ENCODE assay signal across 24 cellular contexts in the genomic region with DNA sequence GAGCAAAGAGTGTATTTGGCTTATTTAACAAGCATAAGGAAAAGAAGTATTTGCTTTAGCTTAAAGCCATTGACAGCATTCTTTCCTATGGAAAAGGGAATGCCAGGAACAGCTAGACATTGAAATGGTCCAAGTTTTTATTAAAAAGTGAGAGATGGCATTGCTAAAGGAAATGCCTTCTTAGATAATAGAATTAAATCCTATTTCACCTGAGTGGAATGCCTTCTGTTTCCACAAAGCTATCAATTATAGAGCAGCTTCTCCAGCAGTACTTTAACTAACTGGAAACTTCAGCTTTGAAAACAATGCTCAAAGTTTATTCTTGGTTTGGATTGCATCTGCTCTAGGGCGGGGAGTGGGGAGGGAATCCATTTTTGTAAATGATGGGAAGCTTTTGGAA.
"Had no signal": no experiment of that assay in that cellular context is flagged by ENCODE, and none has a peak within 500 bp of the region (broad histone marks: within the 10 kb centered on the region; RNA-seq: fewer than 3 reads in every experiment).

No MANE protein-coding gene starts in this region.

- H3K27ac ChIP-seq: body of pancreas had no signal

- H3K27ac Mint-ChIP-seq: activated CD4-positive, alpha-beta memory T cell treated with anti-CD3 and anti-CD28 coated beads for 36 hours; activated CD4-positive, alpha-beta T cell treated with anti-CD3 and anti-CD28 coated beads for 36 hours; activated CD4-positive, alpha-beta T cell treated with anti-CD3 and anti-CD28 coated beads, Interleukin-2, amount 10 ng/mL, durations not matched to agents 24 days and 14 days; activated CD8-positive, alpha-beta memory T cell treated with anti-CD3 and anti-CD28 coated beads, Interleukin-2, amount 10 ng/mL, durations not matched to agents 7 days and 5 days; activated CD8-positive, alpha-beta T cell treated with anti-CD3 and anti-CD28 coated beads, Interleukin-2, amount 10 ng/mL, durations not matched to agents 7 days and 5 days; activated naive CD4-positive, alpha-beta T cell treated with anti-CD3 and anti-CD28 coated beads, Interleukin-2, amount 10 ng/mL, durations not matched to agents 7 days and 5 days; activated naive CD8-positive, alpha-beta T cell treated with anti-CD3 and anti-CD28 coated beads, Interleukin-2, amount 10 ng/mL, durations not matched to agents 7 days and 5 days; activated T-cell treated with anti-CD3 and anti-CD28 coated beads, Interleukin-2, amount 50 U/mL, for 72 hours; endodermal cell had no signal

- H3K27me3 ChIP-seq: body of pancreas had no signal

- DNase-seq: activated CD4-positive, alpha-beta memory T cell treated with anti-CD3 and anti-CD28 coated beads for 36 hours; activated CD4-positive, alpha-beta T cell treated with anti-CD3 and anti-CD28 coated beads for 36 hours; activated CD4-positive, alpha-beta T cell treated with anti-CD3 and anti-CD28 coated beads, Interleukin-2, amount 10 ng/mL, durations not matched to agents 24 days and 14 days; activated CD4-positive, CD25-positive, alpha-beta regulatory T cell; activated CD4-positive, CD25-positive, alpha-beta regulatory T cell treated with anti-CD3 and anti-CD28 coated beads, Interleukin-2, amount 50 U/mL, for 72 hours; activated CD8-positive, alpha-beta memory T cell treated with anti-CD3 and anti-CD28 coated beads, Interleukin-2, amount 10 ng/mL, durations not matched to agents 7 days and 5 days; activated CD8-positive, alpha-beta memory T cell treated with anti-CD3 and anti-CD28 coated beads, Interleukin-2, amount 50 U/mL, for 4 hours; activated CD8-positive, alpha-beta T cell treated with anti-CD3 and anti-CD28 coated beads, Interleukin-2, amount 10 ng/mL, durations not matched to agents 7 days and 5 days; activated gamma-delta T cell; activated naive CD4-positive, alpha-beta T cell; activated naive CD4-positive, alpha-beta T cell treated with anti-CD3 and anti-CD28 coated beads, Interleukin-2, amount 10 ng/mL, durations not matched to agents 7 days and 5 days; activated naive CD8-positive, alpha-beta T cell treated with anti-CD3 and anti-CD28 coated beads, Interleukin-2, amount 10 ng/mL, durations not matched to agents 7 days and 5 days; activated T-cell treated with anti-CD3 and anti-CD28 coated beads, Interleukin-2, amount 50 U/mL, for 1 hour; activated T-cell treated with anti-CD3 and anti-CD28 coated beads, Interleukin-2, amount 50 U/mL, for 72 hours; aorta; body of pancreas; caudate nucleus; effector memory CD4-positive, alpha-beta T cell; endodermal cell; foreskin fibroblast; head of caudate nucleus; T-helper 2 cell had no signal

- ATAC-seq: activated CD4-positive, alpha-beta T cell treated with anti-CD3 and anti-CD28 coated beads for 36 hours; activated CD8-positive, alpha-beta memory T cell treated with anti-CD3 and anti-CD28 coated beads, Interleukin-2, amount 10 ng/mL, durations not matched to agents 7 days and 5 days; activated CD8-positive, alpha-beta T cell treated with anti-CD3 and anti-CD28 coated beads, Interleukin-2, amount 10 ng/mL, durations not matched to agents 7 days and 5 days; activated naive CD4-positive, alpha-beta T cell treated with anti-CD3 and anti-CD28 coated beads, Interleukin-2, amount 50 U/mL, for 72 hours; activated T-cell treated with anti-CD3 and anti-CD28 coated beads, Interleukin-2, amount 50 U/mL, for 72 hours; body of pancreas; esophagus mucosa had no signal

- H3K9me3 ChIP-seq: body of pancreas had no signal

- H3K9me3 Mint-ChIP-seq: activated CD4-positive, alpha-beta memory T cell treated with anti-CD3 and anti-CD28 coated beads for 36 hours; activated CD4-positive, alpha-beta T cell treated with anti-CD3 and anti-CD28 coated beads, Interleukin-2, amount 10 ng/mL, durations not matched to agents 24 days and 14 days; activated naive CD4-positive, alpha-beta T cell treated with anti-CD3 and anti-CD28 coated beads, Interleukin-2, amount 10 ng/mL, durations not matched to agents 7 days and 5 days; activated naive CD4-positive, alpha-beta T cell treated with anti-CD3 and anti-CD28 coated beads, Interleukin-2, amount 50 U/mL, for 72 hours; activated naive CD8-positive, alpha-beta T cell treated with anti-CD3 and anti-CD28 coated beads, Interleukin-2, amount 10 ng/mL, durations not matched to agents 7 days and 5 days; activated T-cell treated with anti-CD3 and anti-CD28 coated beads, Interleukin-2, amount 50 U/mL, for 72 hours; endodermal cell had no signal

- H3K36me3 Mint-ChIP-seq: activated CD4-positive, alpha-beta memory T cell treated with anti-CD3 and anti-CD28 coated beads for 36 hours; activated CD8-positive, alpha-beta memory T cell treated with anti-CD3 and anti-CD28 coated beads, Interleukin-2, amount 10 ng/mL, durations not matched to agents 7 days and 5 days; activated naive CD4-positive, alpha-beta T cell treated with anti-CD3 and anti-CD28 coated beads, Interleukin-2, amount 10 ng/mL, durations not matched to agents 7 days and 5 days; activated naive CD4-positive, alpha-beta T cell treated with anti-CD3 and anti-CD28 coated beads, Interleukin-2, amount 50 U/mL, for 72 hours; activated naive CD8-positive, alpha-beta T cell treated with anti-CD3 and anti-CD28 coated beads, Interleukin-2, amount 10 ng/mL, durations not matched to agents 7 days and 5 days had no signal

- H3K27me3 Mint-ChIP-seq: activated CD4-positive, alpha-beta memory T cell treated with anti-CD3 and anti-CD28 coated beads for 36 hours; activated CD4-positive, alpha-beta T cell treated with anti-CD3 and anti-CD28 coated beads for 36 hours; activated CD8-positive, alpha-beta memory T cell treated with anti-CD3 and anti-CD28 coated beads, Interleukin-2, amount 10 ng/mL, durations not matched to agents 7 days and 5 days had no signal

- H3K4me1 Mint-ChIP-seq: activated CD8-positive, alpha-beta memory T cell treated with anti-CD3 and anti-CD28 coated beads, Interleukin-2, amount 10 ng/mL, durations not matched to agents 7 days and 5 days; activated naive CD4-positive, alpha-beta T cell treated with anti-CD3 and anti-CD28 coated beads, Interleukin-2, amount 10 ng/mL, durations not matched to agents 7 days and 5 days; activated naive CD8-positive, alpha-beta T cell treated with anti-CD3 and anti-CD28 coated beads, Interleukin-2, amount 10 ng/mL, durations not matched to agents 7 days and 5 days had no signal

- H3K4me3 ChIP-seq: body of pancreas had no signal

- H3K4me3 Mint-ChIP-seq: activated CD4-positive, alpha-beta memory T cell treated with anti-CD3 and anti-CD28 coated beads for 36 hours; activated CD4-positive, alpha-beta T cell treated with anti-CD3 and anti-CD28 coated beads for 36 hours; activated CD4-positive, alpha-beta T cell treated with anti-CD3 and anti-CD28 coated beads, Interleukin-2, amount 10 ng/mL, durations not matched to agents 24 days and 14 days; activated CD8-positive, alpha-beta memory T cell treated with anti-CD3 and anti-CD28 coated beads, Interleukin-2, amount 10 ng/mL, durations not matched to agents 7 days and 5 days; activated CD8-positive, alpha-beta T cell treated with anti-CD3 and anti-CD28 coated beads, Interleukin-2, amount 10 ng/mL, durations not matched to agents 7 days and 5 days; activated naive CD4-positive, alpha-beta T cell treated with anti-CD3 and anti-CD28 coated beads, Interleukin-2, amount 10 ng/mL, durations not matched to agents 7 days and 5 days; activated naive CD8-positive, alpha-beta T cell treated with anti-CD3 and anti-CD28 coated beads, Interleukin-2, amount 10 ng/mL, durations not matched to agents 7 days and 5 days; activated T-cell treated with anti-CD3 and anti-CD28 coated beads, Interleukin-2, amount 50 U/mL, for 72 hours; endodermal cell had no signal
